1 cellular context compared by ENCODE assay signal in the genomic region with DNA sequence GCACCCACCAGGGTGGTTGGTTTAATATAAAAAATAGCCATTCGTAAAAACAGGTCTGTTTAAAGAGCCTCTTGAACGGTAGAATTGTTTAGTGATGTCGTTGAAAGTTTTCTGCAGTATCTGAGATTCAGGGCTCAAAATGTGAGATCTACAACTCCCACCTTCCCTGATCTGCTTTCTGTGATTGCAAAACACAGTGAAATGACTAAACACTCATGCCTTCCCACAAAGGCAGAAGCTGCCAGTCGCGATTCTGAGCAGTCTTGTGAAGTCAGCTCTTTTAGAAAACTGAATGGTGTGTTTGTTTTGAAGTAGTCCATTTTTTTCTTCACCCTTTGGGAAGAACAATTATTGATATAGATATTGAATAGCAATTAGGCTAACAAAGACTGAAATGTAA.
TF ChIP-seq lines count a peak whose summit lies in the region.

No MANE protein-coding gene starts in this region.

TF ChIP-seq in IMR-90, 13 proteins besides CTCF, POLR2A, EP300 and RAD21:
- peak; percentile 81 for TF ChIP-seq CEBPB (IDR thresholded peaks at IDR 0.05; ENCODE audit: low read depth, low read length)
- no peak for TF ChIP-seq MXI1 (IDR thresholded peaks at IDR 0.05; ENCODE audit: borderline replicate concordance, low read depth, low read length)
- 0 out of 2 replicates have a peak, but pooled peaks have one; percentile 6 for TF ChIP-seq MAFK (IDR thresholded peaks at IDR 0.05; ENCODE audit: low read depth, low read length)
